13 cellular contexts compared by ENCODE assay signal in genomic region chr15:53115563-53115962, GRCh38.
DNase-seq lines count a peak whose midpoint lies in the region; ATAC-seq and TF ChIP-seq lines count a peak whose summit lies in the region.
"Had no signal": no experiment of that assay in that cellular context is flagged by ENCODE, and none has a peak within 500 bp of the region (broad histone marks: within the 10 kb centered on the region; RNA-seq: fewer than 3 reads in every experiment).

No MANE protein-coding gene starts in this region.

- H3K4me1 ChIP-seq in colonic mucosa (no peaks in the 10 kb centered on the region), mucosa of rectum (ENCODE audit: control insufficient read depth in 2 of 2, insufficient read depth in 2 of 2, low read length in 2 of 2) (peaks cover 10 to 17% of the 10 kb centered on the region in 2 donors)

- ATAC-seq in GM21447 (IDR thresholded peaks at IDR 0.05; ENCODE audit: unreplicated experiment) = no peak

- H3K4me3 ChIP-seq in colonic mucosa (peak overlapping the region; percentile 10), mucosa of rectum (ENCODE audit: low read length in 2 of 2) (peak overlapping the region; percentile 51 to 56)

- intact Hi-C loops in colonic mucosa (cut with DNase I) = no loop called here

- H3K27ac ChIP-seq in colonic mucosa (peak overlapping the region; percentile 81), mucosa of rectum (ENCODE audit: low read depth in 2 of 2, low read length in 2 of 2) (peak overlapping the region; percentile 82 to 84)

- H3K9ac ChIP-seq in colonic mucosa (ENCODE audit: low read depth in 2 of 2, low read length in 2 of 2) (peak overlapping the region; percentile 16 to 56), mucosa of rectum (ENCODE audit: low read depth in 1 of 2, low read length in 2 of 2) (no peak overlapping the region)

- H3K9me3 ChIP-seq in colonic mucosa (no peaks in the 10 kb centered on the region), mucosa of rectum (ENCODE audit: control insufficient read depth in 2 of 2, low read length in 2 of 2) (no peaks in the 10 kb centered on the region)

- in situ Hi-C loops in KBM-7 (cut with MboI; ENCODE audit: low pct_unique_long_range_greater_than_20kb, low sequenced_read_pairs) = no loop called here

- H3K27me3 ChIP-seq in colonic mucosa = no peaks in the 10 kb centered on the region
- H3K27me3 ChIP-seq in mucosa of rectum (ENCODE audit: control insufficient read depth in 2 of 2, insufficient read depth in 2 of 2, low read length in 2 of 2) = no peaks in the 10 kb centered on the region

- peak; percentile 8 for DNase-seq in DMS53 treated with DMSO at 0.1 percent for 48 hours (lab: John Stamatoyannopoulos, UW; ENCODE audit: unreplicated experiment)
- peak; percentile 61 for DNase-seq in colonic mucosa
- DNase-seq in activated T-cell treated with anti-CD3 and anti-CD28 coated beads, Interleukin-2, amount 50 U/mL, for 48 hours = no peak
- DNase-seq in KBM-7 = no peak
- no peak for DNase-seq in NCI-H146 treated with DMSO at 0.1 percent for 48 hours (lab: John Stamatoyannopoulos, UW; ENCODE audit: unreplicated experiment)
- DNase-seq: C1 segment of cervical spinal cord; CD4-positive, alpha-beta T cell; DND-41; GDM1; GOT3; H9 had no signal

- TF ChIP-seq CTCF in colonic mucosa (IDR thresholded peaks at IDR 0.05) = no peak

- H3K36me3 ChIP-seq in colonic mucosa (no peaks in the 10 kb centered on the region), mucosa of rectum (ENCODE audit: control insufficient read depth in 2 of 2, insufficient read depth in 2 of 2, low read length in 2 of 2) (no peaks in the 10 kb centered on the region)

Comparison
In these comparisons a context has a peak if more than half of its experiments do, and no peak if none do; other contexts are left out.
1. DNase-seq: peak in DMS53 treated with DMSO at 0.1 percent for 48 hours (single experiment) and colonic mucosa (single experiment); none in activated T-cell treated with anti-CD3 and anti-CD28 coated beads, Interleukin-2, amount 50 U/mL, for 48 hours (0 of 2), KBM-7 (single experiment) and NCI-H146 treated with DMSO at 0.1 percent for 48 hours (single experiment).
2. H3K9ac ChIP-seq: peak in colonic mucosa (2 of 2); none in mucosa of rectum (0 of 2).